Comparison of ENCODE assay signal across 10 cellular contexts in the genomic region with DNA sequence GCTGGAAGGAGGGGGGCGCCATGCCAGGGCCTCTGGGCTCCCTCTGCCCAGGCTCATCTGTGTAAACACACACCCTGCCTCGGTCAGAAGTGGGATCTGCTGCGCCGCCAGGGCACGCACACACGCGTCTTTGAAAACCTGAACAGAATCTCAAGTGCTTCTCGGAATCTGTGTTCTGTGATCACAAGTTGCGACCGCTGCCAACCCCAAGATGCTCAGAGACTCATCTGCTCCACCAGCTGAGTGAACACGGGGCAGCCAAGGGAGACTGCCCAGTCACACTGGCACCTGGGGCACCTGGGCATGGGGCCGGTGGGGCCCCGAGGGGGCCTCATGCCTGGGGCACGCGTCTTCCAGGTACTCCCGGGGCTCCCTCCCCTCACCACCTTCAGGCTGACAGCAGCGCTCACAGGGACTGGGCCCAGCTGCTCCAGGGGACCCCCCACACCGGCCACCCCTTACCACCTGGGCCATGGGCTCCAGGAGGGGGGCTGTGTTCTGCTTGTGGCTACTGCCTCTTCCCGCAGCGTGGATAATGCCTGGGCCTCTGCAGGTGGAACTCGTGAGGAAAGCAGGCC. TPM values are rescaled to one million over a fixed set of nuclear protein-coding genes. Genes with fewer than 3 reads are reported as not detected.
DNase-seq lines count a peak whose midpoint lies in the region; ATAC-seq and TF ChIP-seq lines count a peak whose summit lies in the region.
"Had no signal": no experiment of that assay in that cellular context is flagged by ENCODE, and none has a peak within 500 bp of the region (broad histone marks: within the 10 kb centered on the region; RNA-seq: fewer than 3 reads in every experiment).

No MANE protein-coding gene starts in this region.

- peak overlapping the region; percentile 70 for H3K27ac Mint-ChIP-seq in CD4-positive, alpha-beta T cell
- H3K27ac Mint-ChIP-seq: stimulated activated naive CD8-positive, alpha-beta T cell treated with anti-CD3 and anti-CD28 coated beads, Interleukin-15, Interleukin-2, amounts not matched to agents 100 ng/mL and 50 ng/mL, for 24 hours had no signal

- TF ChIP-seq EP300 in esophagus muscularis mucosa (IDR thresholded peaks at IDR 0.05) = no peak

- TF ChIP-seq POLR2A in esophagus muscularis mucosa (IDR thresholded peaks at IDR 0.05; ENCODE audit: low read depth) = no peak

- H3K9me3 ChIP-seq in CD4-positive, alpha-beta T cell (ENCODE audit: control insufficient read depth, low read length) = no peaks in the 10 kb centered on the region
- H3K9me3 ChIP-seq in KOPT-K1 (ENCODE audit: insufficient read depth, low read length, poor library complexity, severe bottlenecking) (no peaks in the 10 kb centered on the region), esophagus muscularis mucosa (no peaks in the 10 kb centered on the region), psoas muscle (no peaks in the 10 kb centered on the region)

- intact Hi-C loops in CD4-positive, alpha-beta T cell (cut with DNase I, micrococcal nuclease) = loop anchor here (1.0 to 2.0 kb wide), 8 partner anchors 11 to 199 kb away; partner anchors contain the start of gene FAM32A (in 1 of the 2)
- intact Hi-C loops in esophagus muscularis mucosa (cut with DNase I) (loop anchor here (1.0 to 5.0 kb wide), 3 partner anchors 41 to 136 kb away; no protein-coding TSS in a partner anchor), psoas muscle (cut with DNase I) (loop anchor here (1.0 to 5.0 kb wide), 3 partner anchors 56 to 137 kb away; no protein-coding TSS in a partner anchor)

- peaks cover 55% of the 10 kb centered on the region for H3K4me1 Mint-ChIP-seq in CD4-positive, alpha-beta T cell (ENCODE audit: low read depth)

- H3K27me3 ChIP-seq in CD4-positive, alpha-beta T cell (ENCODE audit: control insufficient read depth, insufficient read depth, low read length) = no peaks in the 10 kb centered on the region
- H3K27me3 ChIP-seq in esophagus muscularis mucosa = no peaks in the 10 kb centered on the region
- H3K27me3 ChIP-seq in psoas muscle (ENCODE audit: insufficient read depth in 3 of 3, low read length in 2 of 3) = no peaks in the 10 kb centered on the region

- H3K4me1 ChIP-seq in esophagus muscularis mucosa (peaks cover 36 to 55% (median 46%) of the 10 kb centered on the region in 4 donors), psoas muscle (peaks cover 42% of the 10 kb centered on the region)

- peaks cover 57% of the 10 kb centered on the region for H3K36me3 Mint-ChIP-seq in CD4-positive, alpha-beta T cell (ENCODE audit: low read depth)

- H3K4me3 ChIP-seq in esophagus muscularis mucosa (no peak overlapping the region), psoas muscle (no peak overlapping the region)

- no peak overlapping the region for H3K4me3 Mint-ChIP-seq in CD4-positive, alpha-beta T cell

- POLR2A ChIA-PET in CD4-positive, alpha-beta T cell (lab: Charles Lee) = interaction anchor here (1.0 to 32.3 kb wide), 11 partner anchors 13 to 198 kb away, joined by 4 to 3819 read pairs (median 7); partner anchors contain the start of genes FAM32A and KLF2

- H3K27me3 Mint-ChIP-seq in CD4-positive, alpha-beta T cell = no peaks in the 10 kb centered on the region
- H3K27me3 Mint-ChIP-seq: stimulated activated naive CD8-positive, alpha-beta T cell treated with anti-CD3 and anti-CD28 coated beads, Interleukin-15, Interleukin-2, amounts not matched to agents 100 ng/mL and 50 ng/mL, for 24 hours had no signal

- CTCF ChIA-PET in CD4-positive, alpha-beta T cell (lab: Charles Lee) = interaction anchor here (1.0 to 5.2 kb wide), 11 partner anchors 12 to 138 kb away, joined by 3 to 68 read pairs (median 7); partner anchors contain the start of gene KLF2

- WGBS in esophagus muscularis mucosa = 89% methylated on average over 13 of the region's 21 CpGs
- WGBS in psoas muscle, 3 donors = 72 to 84% (median 73%) methylated on average over 17 to 21 of the region's 21 CpGs

- no peak for ATAC-seq in CD4-positive, alpha-beta T cell (ENCODE audit: poor library complexity)
- no peak for ATAC-seq in psoas muscle
- no peak for ATAC-seq in GM18517 (IDR thresholded peaks at IDR 0.05; ENCODE audit: unreplicated experiment)
- ATAC-seq in HG02973 (IDR thresholded peaks at IDR 0.05; ENCODE audit: unreplicated experiment) = no peak
- ATAC-seq in HG02981 (IDR thresholded peaks at IDR 0.05; ENCODE audit: unreplicated experiment) = no peak

- H3K27ac ChIP-seq in CD4-positive, alpha-beta T cell (ENCODE audit: low read depth, low read length) = peak overlapping the region; percentile 67
- H3K27ac ChIP-seq in KOPT-K1 (ENCODE audit: low read depth, low read length, poor library complexity, severe bottlenecking) (peak overlapping the region; percentile 41), esophagus muscularis mucosa (replicated peaks in 1 of 4) (peak overlapping the region; percentile 85 to 94 (median 90)), psoas muscle (peak overlapping the region; percentile 93)

- peak; percentile 46 for TF ChIP-seq CTCF in CD4-positive, alpha-beta T cell (IDR thresholded peaks at IDR 0.05)
- TF ChIP-seq CTCF in esophagus muscularis mucosa (IDR thresholded peaks at IDR 0.05) (no peak), psoas muscle (IDR thresholded peaks at IDR 0.05) (no peak)

- peaks cover 2% of the 10 kb centered on the region for H3K9me3 Mint-ChIP-seq in CD4-positive, alpha-beta T cell
- H3K9me3 Mint-ChIP-seq: stimulated activated naive CD8-positive, alpha-beta T cell treated with anti-CD3 and anti-CD28 coated beads, Interleukin-15, Interleukin-2, amounts not matched to agents 100 ng/mL and 50 ng/mL, for 24 hours had no signal

- H3K36me3 ChIP-seq in KOPT-K1 (ENCODE audit: insufficient read depth, low read length) (peaks cover 46% of the 10 kb centered on the region), esophagus muscularis mucosa (peaks cover 11 to 46% (median 36%) of the 10 kb centered on the region in 4 donors), psoas muscle (ENCODE audit: insufficient read depth in 1 of 2, low read depth in 1 of 2) (peaks cover 5 to 29% of the 10 kb centered on the region in 2 donors)

- DNase-seq in CD4-positive, alpha-beta T cell = no peak
- no peak for DNase-seq in esophagus muscularis mucosa (ENCODE audit: extremely low spot score)
- DNase-seq in psoas muscle = peak in 1 of 2 donors; percentile 48
- no peak for DNase-seq in NCI-H128 (lab: John Stamatoyannopoulos, UW; ENCODE audit: unreplicated experiment)
- DNase-seq: NK-92 treated with Interleukin-12 subunit alpha and Interleukin-12 subunit beta, amount 100 ng/mL, for 24 hours had no signal

RNA-seq across cellular contexts. Expression of gene KLF2, which starts 59.0 kb away (rescaled TPM):
- 1,000 to 10,000 TPM; 1,201 to 1,291 TPM for total RNA-seq in CD4-positive, alpha-beta T cell
- total RNA-seq in esophagus muscularis mucosa (10 to 100 TPM; 64.9 to 74.1 (median 68.5) TPM), psoas muscle (10 to 100 TPM; 12.7 to 35.4 (median 24.0) TPM)
- polyA plus RNA-seq in psoas muscle = 10 to 100 TPM in 1 of 3 donors, 1 to 10 TPM in 2; 3.3 to 24.2 (median 5.3) TPM

Comparison
In these comparisons a context has a peak if more than half of its experiments do, and no peak if none do; other contexts are left out.
1. H3K27ac ChIP-seq: peak in every context shown above with its lines; median percentile 93 in psoas muscle; 90 in esophagus muscularis mucosa; 67 in CD4-positive, alpha-beta T cell; 41 in KOPT-K1.
2. RNA of gene KLF2, which starts 59.0 kb away (total RNA-seq): 1,201 to 1,291 TPM in CD4-positive, alpha-beta T cell; 64.9 to 74.1 TPM in esophagus muscularis mucosa and 12.7 to 35.4 TPM in psoas muscle; every median in the first group is over 10 times any median in the second.